1 cellular context compared by ENCODE assay signal in the genomic region with DNA sequence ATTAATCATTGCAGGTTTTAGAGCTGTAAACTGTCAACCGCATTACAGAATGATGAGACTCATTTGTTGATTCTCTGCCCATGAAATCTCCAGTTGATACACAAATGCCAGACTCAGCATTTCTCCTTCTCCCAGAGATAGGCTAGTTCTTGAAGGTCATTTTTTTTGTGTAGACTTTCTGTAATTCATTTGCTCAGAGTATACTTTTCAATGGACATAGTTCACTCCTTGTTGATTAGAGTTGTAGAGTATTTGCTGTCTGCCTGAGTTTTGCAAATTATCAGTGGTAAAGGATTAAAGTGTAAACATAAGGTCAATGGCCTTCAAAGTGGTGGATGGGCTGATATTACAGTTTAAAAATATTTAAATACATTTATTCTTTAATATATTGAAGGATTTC.
A peak's percentile ranks its signal among the peaks of the same experiment; 100 is the strongest.
TF ChIP-seq lines count a peak whose summit lies in the region.

No MANE protein-coding gene starts in this region.

TF ChIP-seq in HepG2, 621 proteins besides CTCF, POLR2A, EP300 and RAD21 (continued from another document):
- peak; percentile 83; the same call in 1 of the 2 replicates for TF ChIP-seq GATA4 (IDR thresholded peaks at IDR 0.05; ENCODE audit: borderline replicate concordance, low read depth)
- no peak for TF ChIP-seq NFYC (CRISPR knock-in tag; IDR thresholded peaks at IDR 0.05)
- TF ChIP-seq TBP (CRISPR knock-in tag; IDR thresholded peaks at IDR 0.05), result no peak
- TF ChIP-seq KDM1A (CRISPR knock-in tag; IDR thresholded peaks at IDR 0.05), result no peak
- no peak for TF ChIP-seq ZNF577 (CRISPR knock-in tag; IDR thresholded peaks at IDR 0.05; ENCODE audit: borderline replicate concordance, low read depth)
- no peak for TF ChIP-seq ZNF317 (CRISPR knock-in tag; IDR thresholded peaks at IDR 0.05)
- no peak for TF ChIP-seq ZNF660 (CRISPR knock-in tag; IDR thresholded peaks at IDR 0.05; ENCODE audit: borderline replicate concordance, low read depth)
